Comparison of ENCODE assay signal across 7 cellular contexts in genomic region chr7:151243411-151244155, GRCh38. TPM values are rescaled to one million over a fixed set of nuclear protein-coding genes. Genes with fewer than 3 reads are reported as not detected.
A peak's percentile ranks its signal among the peaks of the same experiment; 100 is the strongest.
DNase-seq lines count a peak whose midpoint lies in the region; ATAC-seq and TF ChIP-seq lines count a peak whose summit lies in the region.
"Had no signal": no experiment of that assay in that cellular context is flagged by ENCODE, and none has a peak within 500 bp of the region (broad histone marks: within the 10 kb centered on the region; RNA-seq: fewer than 3 reads in every experiment).

No MANE protein-coding gene starts in this region.

- peaks cover 0 to 5% (median 0%) of the 10 kb centered on the region in 4 donors for H3K9me3 ChIP-seq in Peyer's patch

- peak in 2 of 3 donors; percentile 35 to 41 for DNase-seq in Peyer's patch
- peak; percentile 55 for DNase-seq in left kidney (ENCODE audit: low read depth, low spot score)
- DNase-seq in cerebellar cortex (ENCODE audit: low spot score), result no peak

- peaks cover 0 to 48% (median 28%) of the 10 kb centered on the region in 4 donors for H3K4me1 ChIP-seq in Peyer's patch

- ATAC-seq in GM19351 (IDR thresholded peaks at IDR 0.05; ENCODE audit: unreplicated experiment) (peak; percentile 34), HG02840 (IDR thresholded peaks at IDR 0.05; ENCODE audit: low FRiP score, unreplicated experiment) (no peak), HG03095 (IDR thresholded peaks at IDR 0.05; ENCODE audit: unreplicated experiment) (no peak)

- H3K27me3 ChIP-seq in Peyer's patch, result no peaks in the 10 kb centered on the region

- no peak for TF ChIP-seq POLR2A in Peyer's patch (IDR thresholded peaks at IDR 0.05)

- H3K27ac ChIP-seq in Peyer's patch, result peak overlapping the region in 1 of 4 donors; percentile 10
- H3K27ac ChIP-seq: HL-60 had no signal

- peak overlapping the region in 2 of 4 donors; percentile 21 to 41 for H3K4me3 ChIP-seq in Peyer's patch

- H3K36me3 ChIP-seq in Peyer's patch, result peaks cover 0 to 18% (median 0%) of the 10 kb centered on the region in 3 donors

- no peak for TF ChIP-seq CTCF in Peyer's patch (IDR thresholded peaks at IDR 0.05)

RNA-seq across cellular contexts. Expression of gene SMARCD3, which starts 4.9 kb away (rescaled TPM):
- 10 to 100 TPM in 3 of 4 donors, 1 to 10 TPM in 1; 1.2 to 61.1 (median 18.3) TPM for total RNA-seq in Peyer's patch

RNA-seq across cellular contexts. Expression of gene CHPF2, which starts 11.3 kb away (rescaled TPM):
- 10 to 100 TPM; 31.4 to 50.2 (median 43.2) TPM for total RNA-seq in Peyer's patch

RNA-seq across cellular contexts. Expression of gene ABCF2, which starts 16.6 kb away (rescaled TPM):
- 10 to 100 TPM; 20.7 to 29.7 (median 26.4) TPM for total RNA-seq in Peyer's patch

RNA-seq across cellular contexts. Expression of gene H2BK1, which starts 33.3 kb away (rescaled TPM):
- not detected for total RNA-seq in Peyer's patch

RNA-seq across cellular contexts. Expression of gene ASB10, which starts 56.5 kb away (rescaled TPM):
- total RNA-seq in Peyer's patch, result not detected
